15 cellular contexts compared by ENCODE assay signal in genomic region chrX:152959626-152960025, GRCh38. TPM values are rescaled to one million over a fixed set of nuclear protein-coding genes. Genes with fewer than 3 reads are reported as not detected.
A peak's percentile ranks its signal among the peaks of the same experiment; 100 is the strongest.
DNase-seq lines count a peak whose midpoint lies in the region; ATAC-seq, FAIRE-seq and TF ChIP-seq lines count a peak whose summit lies in the region.
"Had no signal": no experiment of that assay in that cellular context is flagged by ENCODE, and none has a peak within 500 bp of the region (broad histone marks: within the 10 kb centered on the region; RNA-seq: fewer than 3 reads in every experiment).

No MANE protein-coding gene starts in this region.

- POLR2A ChIA-PET in A549 (lab: Yijun Ruan, JAX) = no interaction called here

- H2AFZ ChIP-seq in Loucy (ENCODE audit: low read length) = peak overlapping the region; percentile 95
- peak overlapping the region; percentile 86 for H2AFZ ChIP-seq in astrocyte (ENCODE audit: low read depth, low read length)
- H2AFZ ChIP-seq in mesenchymal stem cell (ENCODE audit: low read depth, low read length) = no peak overlapping the region

- ATAC-seq in A549 = no peak
- no peak for ATAC-seq in GM19328 (IDR thresholded peaks at IDR 0.05; ENCODE audit: unreplicated experiment)
- ATAC-seq in HG03039 (IDR thresholded peaks at IDR 0.05; ENCODE audit: unreplicated experiment) = no peak
- ATAC-seq in GM18858 (IDR thresholded peaks at IDR 0.05; ENCODE audit: unreplicated experiment) = no peak

- H3K9me3 ChIP-seq in A549 = no peaks in the 10 kb centered on the region
- H3K9me3 ChIP-seq in Loucy (ENCODE audit: insufficient read depth, low read depth, low read length) = no peaks in the 10 kb centered on the region
- H3K9me3 ChIP-seq in astrocyte (ENCODE audit: insufficient read depth, low read depth, low read length) = no peaks in the 10 kb centered on the region
- no peaks in the 10 kb centered on the region for H3K9me3 ChIP-seq in mesenchymal stem cell (ENCODE audit: control insufficient read depth, low read length)
- H3K9me3 ChIP-seq: Caco-2 had no signal

- CTCF ChIA-PET in A549 (lab: Yijun Ruan, JAX) = interaction anchor here (0.9 to 2.8 kb wide), 7 partner anchors 9 to 708 kb away, joined by 3 to 23 read pairs (median 4); no protein-coding TSS in a partner anchor

- H3K4me3 ChIP-seq in A549 = no peak overlapping the region
- no peak overlapping the region for H3K4me3 ChIP-seq in Loucy (ENCODE audit: low read length, poor library complexity, severe bottlenecking)
- H3K4me3 ChIP-seq in astrocyte (ENCODE audit: insufficient read depth, low read depth, low read length) = no peak overlapping the region
- H3K4me3 ChIP-seq in mesenchymal stem cell (ENCODE audit: insufficient read depth in 1 of 2, low read depth in 1 of 2, low read length in 2 of 2) = no peak overlapping the region

- H4K91ac ChIP-seq in mesenchymal stem cell (ENCODE audit: low read length) = no peak overlapping the region

- no peak for TF ChIP-seq POLR2A in A549 (IDR thresholded peaks at IDR 0.05; ENCODE audit: low read length)

- no peak for TF ChIP-seq RAD21 in A549 (conservative IDR thresholded peaks at IDR 0.05 in 1 of 2, IDR thresholded peaks at IDR 0.05 in 1 of 2)

- H4K20me1 ChIP-seq in Loucy (ENCODE audit: insufficient read depth, low read length, poor library complexity, severe bottlenecking) (no peaks in the 10 kb centered on the region), astrocyte (ENCODE audit: insufficient read depth, low read length) (no peaks in the 10 kb centered on the region)

- no peaks in the 10 kb centered on the region for H3K27me3 Mint-ChIP-seq in astrocyte (ENCODE audit: low read depth, unreplicated experiment)

- no peaks in the 10 kb centered on the region for H3K4me1 ChIP-seq in A549
- no peaks in the 10 kb centered on the region for H3K4me1 ChIP-seq in Loucy (ENCODE audit: insufficient read depth, low read length, poor library complexity, severe bottlenecking)
- H3K4me1 ChIP-seq in astrocyte (ENCODE audit: insufficient read depth, low read length) = peaks cover 3% of the 10 kb centered on the region
- peaks cover 2% of the 10 kb centered on the region for H3K4me1 ChIP-seq in mesenchymal stem cell (ENCODE audit: control insufficient read depth, insufficient read depth, low read depth, low read length)
- H3K4me1 ChIP-seq: Caco-2 had no signal

- TF ChIP-seq CTCF in A549 (IDR thresholded peaks at IDR 0.05) (no peak), Loucy (conservative IDR thresholded peaks at IDR 0.05; ENCODE audit: low read length) (no peak), astrocyte (IDR thresholded peaks at IDR 0.05; ENCODE audit: insufficient read depth, low read depth, low read length) (no peak)

- no peaks in the 10 kb centered on the region for H3K4me1 Mint-ChIP-seq in astrocyte (ENCODE audit: low read depth, unreplicated experiment)

- H3K14ac ChIP-seq in mesenchymal stem cell (ENCODE audit: low read length in 2 of 2) = no peak overlapping the region

- H3K36me3 ChIP-seq in Loucy (ENCODE audit: insufficient read depth, low read length) (no peaks in the 10 kb centered on the region), astrocyte (ENCODE audit: insufficient read depth, low read length) (no peaks in the 10 kb centered on the region), mesenchymal stem cell (ENCODE audit: control insufficient read depth in 1 of 2, insufficient read depth in 2 of 2, low read depth in 1 of 2, low read length in 2 of 2) (peaks cover 0 to 22% of the 10 kb centered on the region in 2 experiments)

- FAIRE-seq in A549 (lab: Jason Lieb, UNC) = no peak
- no peak for FAIRE-seq in astrocyte (lab: Jason Lieb, UNC)

- no peak overlapping the region for H3K4ac ChIP-seq in mesenchymal stem cell (ENCODE audit: low read depth in 1 of 2, low read length in 2 of 2)

- H3K36me3 Mint-ChIP-seq in astrocyte (ENCODE audit: low read depth, unreplicated experiment) = no peaks in the 10 kb centered on the region

- no peak overlapping the region for H2BK120ac ChIP-seq in mesenchymal stem cell (ENCODE audit: low read depth, low read length)

- H3K27me3 ChIP-seq in Loucy (ENCODE audit: insufficient read depth, low read length, poor library complexity, severe bottlenecking) (peaks cover 30% of the 10 kb centered on the region), astrocyte (ENCODE audit: insufficient read depth, low read length) (no peaks in the 10 kb centered on the region), mesenchymal stem cell (ENCODE audit: control insufficient read depth in 1 of 2, insufficient read depth in 1 of 2, low read length in 2 of 2) (peaks cover 0 to 45% of the 10 kb centered on the region in 2 experiments)

- no peak overlapping the region for H2BK15ac ChIP-seq in mesenchymal stem cell (ENCODE audit: low read depth, poor library complexity, severe bottlenecking)

- H3K79me1 ChIP-seq in mesenchymal stem cell (replicated peaks; ENCODE audit: low read length, poor library complexity, severe bottlenecking) = no peaks in the 10 kb centered on the region

- no peak overlapping the region for H3K27ac ChIP-seq in A549
- no peak overlapping the region for H3K27ac ChIP-seq in astrocyte (ENCODE audit: low read depth, low read length)
- H3K27ac ChIP-seq in mesenchymal stem cell (ENCODE audit: low read length, poor library complexity, severe bottlenecking) = no peak overlapping the region

- no peaks in the 10 kb centered on the region for H3K79me2 ChIP-seq in Loucy (ENCODE audit: insufficient read depth, low read length)
- no peaks in the 10 kb centered on the region for H3K79me2 ChIP-seq in astrocyte (ENCODE audit: insufficient read depth, low read length)

- no peak overlapping the region for H3K23ac ChIP-seq in mesenchymal stem cell (ENCODE audit: low read length in 2 of 2)

- peak overlapping the region in 1 of 2 experiments; percentile 38 for H3K18ac ChIP-seq in mesenchymal stem cell (ENCODE audit: low read depth in 1 of 2, low read length in 2 of 2)

- H3F3A ChIP-seq in Loucy (ENCODE audit: low read depth) = no peaks in the 10 kb centered on the region

- no peaks in the 10 kb centered on the region for H3K9me2 ChIP-seq in Loucy (replicated peaks; ENCODE audit: low read depth, low read length)

- H3K4me3 Mint-ChIP-seq in astrocyte (ENCODE audit: unreplicated experiment) = no peak overlapping the region
- H3K4me3 Mint-ChIP-seq: CD14-positive monocyte had no signal

- H2BK5ac ChIP-seq in mesenchymal stem cell (ENCODE audit: low read depth, low read length, poor library complexity, severe bottlenecking) = no peak overlapping the region

- TF ChIP-seq EP300 in A549 (IDR thresholded peaks at IDR 0.05) = no peak

- no peak overlapping the region for H3K27ac Mint-ChIP-seq in astrocyte (ENCODE audit: unreplicated experiment)

- WGBS in A549 (ENCODE audit: missing lambda C conversion rate) = 20% methylated on average over 1 of the region's 6 CpGs
- 71% methylated on average over 6 of the region's 6 CpGs for WGBS in mesenchymal stem cell

- H3K4me2 ChIP-seq in A549 (0 out of 3 replicates have a peak overlapping the region, but pooled peaks have one; percentile 59), Loucy (ENCODE audit: low read depth, low read length, poor library complexity, severe bottlenecking) (no peak overlapping the region), astrocyte (ENCODE audit: low read length) (no peak overlapping the region), mesenchymal stem cell (ENCODE audit: low read length, poor library complexity, severe bottlenecking) (no peak overlapping the region)

- H2AK5ac ChIP-seq in mesenchymal stem cell (ENCODE audit: low read length, severe bottlenecking) = no peak overlapping the region

- H3K9ac ChIP-seq in Loucy (ENCODE audit: low read depth, low read length, poor library complexity, severe bottlenecking) (no peak overlapping the region), astrocyte (ENCODE audit: low read length) (no peak overlapping the region), mesenchymal stem cell (ENCODE audit: low read length) (peak overlapping the region; percentile 68)

- H4K8ac ChIP-seq in mesenchymal stem cell (ENCODE audit: low read length) = peak overlapping the region; percentile 1

- H2BK12ac ChIP-seq in mesenchymal stem cell (ENCODE audit: low read length in 2 of 2) = no peak overlapping the region

- DNase-seq in A549 (ENCODE audit: low read depth in 1 of 2, low spot score in 1 of 2) (no peak), astrocyte (ENCODE audit: low read depth) (no peak), mesenchymal stem cell (no peak)
- DNase-seq in activated naive CD4-positive, alpha-beta T cell (lab: John Stamatoyannopoulos, UW) = no peak
- DNase-seq: Caco-2, HFFc6, MV-4-11, NCI-H1417 treated with DMSO at 0.1 percent for 48 hours had no signal

- H3K9me3 Mint-ChIP-seq in astrocyte (ENCODE audit: unreplicated experiment) = no peaks in the 10 kb centered on the region
- H3K9me3 Mint-ChIP-seq: HFFc6 had no signal

TF ChIP-seq in A549, 52 proteins besides CTCF, POLR2A, EP300 and RAD21 (continues in another document):
- TF ChIP-seq HMGXB4 (CRISPR knock-in tag; IDR thresholded peaks at IDR 0.05; ENCODE audit: borderline replicate concordance) (no peak), FOSB (CRISPR knock-in tag; IDR thresholded peaks at IDR 0.05) (no peak), BHLHE40 (IDR thresholded peaks at IDR 0.05; ENCODE audit: low read depth, low read length) (no peak)

RNA-seq across cellular contexts. Expression of gene PNMA5, which starts 34.3 kb away (rescaled TPM):
- polyA plus RNA-seq in A549 (2011; rRNA removed) (not detected in 2 replicates), A549 (2017; fragmentation: RNase III; extraction: RNeasy Plus Mini Kit Qiagen cat#74134 plus additional on column Dnase treatment) (not detected in 3 replicates)
- polyA plus RNA-seq in A549 (2012; cell fraction: cytosol; rRNA removed) = not detected in 2 replicates
- not detected in 2 replicates for polyA plus RNA-seq in A549 (2012; cell fraction: nucleus; rRNA removed)
- polyA minus RNA-seq in A549 (2011; rRNA and poly(A)+ RNA removed) = not detected in 2 replicates
- not detected in 2 replicates for total RNA-seq in astrocyte
- polyA plus RNA-seq in mesenchymal stem cell (2013, experiment 1 of 2) = not detected
- not detected for polyA plus RNA-seq in mesenchymal stem cell (2013, experiment 2 of 2)
- total RNA-seq: A172, Caco-2, HFFc6, LHCN-M2 had no signal
